In genomic region chr2:128689971-128690370, GRCh38 we compare ENCODE assay signal across 15 cellular contexts.
A peak's percentile ranks its signal among the peaks of the same experiment; 100 is the strongest.
DNase-seq lines count a peak whose midpoint lies in the region; ATAC-seq, FAIRE-seq and TF ChIP-seq lines count a peak whose summit lies in the region.
"Had no signal": no experiment of that assay in that cellular context is flagged by ENCODE, and none has a peak within 500 bp of the region (broad histone marks: within the 10 kb centered on the region; RNA-seq: fewer than 3 reads in every experiment).

No MANE protein-coding gene starts in this region.

- no peak overlapping the region for H2BK120ac ChIP-seq in H1 (replicated peaks; ENCODE audit: low read depth, low read length)

- no peak overlapping the region for H2BK5ac ChIP-seq in H1 (ENCODE audit: low read depth, low read length)

- no peak overlapping the region for H3K9ac ChIP-seq in H1 (replicated peaks in 1 of 4; ENCODE audit: extremely low read depth in 1 of 4, low read depth in 3 of 4, low read length in 3 of 4)
- H3K9ac ChIP-seq: SK-N-SH had no signal

- H4K5ac ChIP-seq in H1 (ENCODE audit: insufficient read length, low read depth, low read length), result no peak overlapping the region

- no peak for TF ChIP-seq EP300 in H1 (IDR thresholded peaks at IDR 0.05; ENCODE audit: borderline replicate concordance in 1 of 2, low read depth in 2 of 2, low read length in 2 of 2)

- H3K4me3 ChIP-seq in right atrium auricular region (no peak overlapping the region), H1 (ENCODE audit: extremely low read depth in 1 of 4, insufficient read depth in 2 of 4, low read depth in 3 of 4, low read length in 4 of 4) (no peak overlapping the region), testis (peak overlapping the region; percentile 8 to 36)
- H3K4me3 ChIP-seq: PC-9 had no signal

- H2BK12ac ChIP-seq in H1 (ENCODE audit: low read depth, low read length), result no peak overlapping the region

- H2BK15ac ChIP-seq in H1 (ENCODE audit: low read length), result no peak overlapping the region

- POLR2A ChIA-PET in H1 (lab: Charles Lee; ENCODE audit: partially characterized antibody), result interaction anchor here (0.9 kb wide), 1 partner anchor 51 kb away, joined by 3 read pairs; no protein-coding TSS in a partner anchor

- H3K27ac ChIP-seq in right atrium auricular region, result no peak overlapping the region
- no peak overlapping the region for H3K27ac ChIP-seq in H1 (ENCODE audit: low read depth, low read length)
- H3K27ac ChIP-seq in testis, result no peak overlapping the region
- H3K27ac ChIP-seq in substantia nigra (ENCODE audit: low read depth, low read length, poor library complexity, severe bottlenecking), result no peak overlapping the region
- H3K27ac ChIP-seq: PC-9 had no signal

- no peak overlapping the region for H3K18ac ChIP-seq in H1 (ENCODE audit: extremely low read depth, low read length)

- TF ChIP-seq POLR2A in H1 (IDR thresholded peaks at IDR 0.05; ENCODE audit: control extremely low read depth in 1 of 2, low read depth in 2 of 2, low read length in 2 of 2) (no peak), testis (IDR thresholded peaks at IDR 0.05) (no peak)

- no peak for TF ChIP-seq CTCF in right atrium auricular region (IDR thresholded peaks at IDR 0.05)
- TF ChIP-seq CTCF in H1 (IDR thresholded peaks at IDR 0.05; ENCODE audit: control extremely low read depth in 1 of 3, insufficient read depth in 1 of 3, low read depth in 1 of 3, low read length in 3 of 3), result no peak
- no peak for TF ChIP-seq CTCF in testis (IDR thresholded peaks at IDR 0.05)

- no peak overlapping the region for H3K23ac ChIP-seq in H1 (ENCODE audit: insufficient read length)

- H3K9me3 ChIP-seq in right atrium auricular region, result no peaks in the 10 kb centered on the region
- H3K9me3 ChIP-seq in H1 (ENCODE audit: insufficient read depth in 2 of 2, low read depth in 1 of 2, low read length in 1 of 2), result no peaks in the 10 kb centered on the region; a peak in 1 of 4 replicates
- H3K9me3 ChIP-seq in testis, result no peaks in the 10 kb centered on the region
- H3K9me3 ChIP-seq: SK-N-SH had no signal

- no peak overlapping the region for H2BK20ac ChIP-seq in H1 (ENCODE audit: low read length)

- H2AFZ ChIP-seq in H1 (ENCODE audit: low read length), result no peak overlapping the region
- H2AFZ ChIP-seq: PC-9 had no signal

- H4K20me1 ChIP-seq in H1 (replicated peaks in 1 of 2; ENCODE audit: control insufficient read depth in 1 of 2, insufficient read depth in 2 of 2, low read length in 2 of 2), result no peaks in the 10 kb centered on the region

- no peak overlapping the region for H4K91ac ChIP-seq in H1 (replicated peaks; ENCODE audit: insufficient read length, low read length)

- no peak overlapping the region for H3K4me2 ChIP-seq in H1 (ENCODE audit: insufficient read depth in 1 of 2, low read depth in 2 of 2, low read length in 2 of 2)
- H3K4me2 ChIP-seq: PC-9, SK-N-SH had no signal

- H4K8ac ChIP-seq in H1 (ENCODE audit: extremely low read depth, insufficient read depth, low read length), result peak overlapping the region; percentile 26; the same call in 1 of the 2 replicates

- H3K4ac ChIP-seq in H1 (replicated peaks; ENCODE audit: insufficient read length, low read depth, low read length), result no peak overlapping the region

- DNase-seq in right atrium auricular region (ENCODE audit: low spot score) (peak; percentile 30), left ventricle myocardium superior (no peak), NCI-H146 treated with DMSO at 0.1 percent for 48 hours (lab: John Stamatoyannopoulos, UW; ENCODE audit: unreplicated experiment) (peak; percentile 6), H1 (ENCODE audit: low read depth in 1 of 2, low spot score in 2 of 2) (no peak), testis (no peak), substantia nigra (lab: John Stamatoyannopoulos, UW) (no peak), hypothalamus (lab: John Stamatoyannopoulos, UW) (no peak), glomerular visceral epithelial cell (ENCODE audit: extremely low spot score) (no peak)
- DNase-seq: GF-D8, Kasumi-1, NCI-H226, NCI-H526 treated with DMSO at 0.1 percent for 48 hours, PC-9, SK-N-SH had no signal

- intact Hi-C loops in left ventricle myocardium superior (cut with micrococcal nuclease) (no loop called here), testis (cut with DNase I; ENCODE audit: low total_unique reads) (no loop called here)

- no peak for TF ChIP-seq RAD21 in H1 (IDR thresholded peaks at IDR 0.05 in 1 of 2, conservative IDR thresholded peaks at IDR 0.05 in 1 of 2; ENCODE audit: low read depth in 2 of 2, low read length in 2 of 2)

- FAIRE-seq in H1 (lab: Jason Lieb, UNC), result no peak
- FAIRE-seq: H54 had no signal

- H3K27me3 ChIP-seq in right atrium auricular region (no peaks in the 10 kb centered on the region), H1 (replicated peaks in 1 of 4; ENCODE audit: control insufficient read depth in 3 of 4, extremely low read depth in 1 of 4, insufficient read depth in 3 of 4, low read length in 3 of 4) (no peaks in the 10 kb centered on the region; a peak in 1 of 7 replicates), testis (no peaks in the 10 kb centered on the region)

- no peak for ATAC-seq in left ventricle myocardium superior

- H3K4me1 ChIP-seq in right atrium auricular region (no peaks in the 10 kb centered on the region), H1 (replicated peaks in 1 of 4; ENCODE audit: control insufficient read depth in 3 of 4, insufficient read depth in 4 of 4, low read length in 3 of 4) (peaks cover 0 to 3% (median 1%) of the 10 kb centered on the region in 4 experiments; a peak in 3 of 7 replicates), testis (no peaks in the 10 kb centered on the region)

- no peaks in the 10 kb centered on the region for H3K23me2 ChIP-seq in H1 (ENCODE audit: low read depth, low read length)

- no peak overlapping the region for H2AK5ac ChIP-seq in H1 (ENCODE audit: low read depth, low read length)

- no peaks in the 10 kb centered on the region for H3K79me1 ChIP-seq in H1 (ENCODE audit: low read depth, low read length)

- H3K14ac ChIP-seq in H1 (ENCODE audit: insufficient read length), result no peak overlapping the region

- H3K79me2 ChIP-seq in H1 (ENCODE audit: control insufficient read depth in 1 of 2, insufficient read depth in 2 of 2, low read length in 2 of 2), result no peaks in the 10 kb centered on the region

- 95% methylated on average over 14 of the region's 14 CpGs; no CpG with 5 or more reads in 1 of the 2 experiments for WGBS in H1 (ENCODE audit: extremely low coverage in 1 of 2, insufficient coverage in 1 of 2, insufficient read length in 1 of 2, insufficient replicate concordance in 2 of 2, low coverage in 1 of 2, low lambda C conversion rate in 2 of 2, missing lambda C conversion rate in 1 of 2), 2 experiments
- whole genome bisulfite sequencing in testis, 2 donors, result 74 to 75% methylated on average over 12 to 14 of the region's 14 CpGs

- no peaks in the 10 kb centered on the region for H3K36me3 ChIP-seq in right atrium auricular region
- H3K36me3 ChIP-seq in H1 (ENCODE audit: control insufficient read depth in 2 of 4, insufficient read depth in 4 of 4, low read length in 3 of 4), result no peaks in the 10 kb centered on the region
- H3K36me3 ChIP-seq in testis (ENCODE audit: low read depth, missing control alignments), result no peaks in the 10 kb centered on the region

- H3K56ac ChIP-seq in H1 (replicated peaks; ENCODE audit: insufficient read length, low read depth, low read length), result no peak overlapping the region

- CTCF ChIA-PET in H1 (lab: Charles Lee; ENCODE audit: partially characterized antibody), result interaction anchor here (1.4 kb wide), 1 partner anchor 25 kb away, joined by 4 read pairs; no protein-coding TSS in a partner anchor

TF ChIP-seq in H1, 55 proteins besides CTCF, POLR2A, EP300 and RAD21:
- TF ChIP-seq RXRA (IDR thresholded peaks at IDR 0.05; ENCODE audit: insufficient read depth, low read depth, low read length) (no peak), HDAC2 (IDR thresholded peaks at IDR 0.05; ENCODE audit: borderline replicate concordance in 1 of 2, low read depth in 2 of 2, low read length in 2 of 2) (no peak), ZNF274 (IDR thresholded peaks at IDR 0.05; ENCODE audit: borderline replicate concordance, extremely low read depth, low read length) (no peak), HDAC6 (IDR thresholded peaks at IDR 0.05; ENCODE audit: low read depth, low read length) (no peak), CTBP2 (IDR thresholded peaks at IDR 0.05; ENCODE audit: borderline replicate concordance, insufficient read depth, insufficient read length, low read length) (no peak), ASH2L (IDR thresholded peaks at IDR 0.05; ENCODE audit: low read length) (no peak), CHD2 (IDR thresholded peaks at IDR 0.05; ENCODE audit: low read length) (no peak), TAF7 (optimal IDR thresholded peaks at IDR 0.05; ENCODE audit: borderline replicate concordance, low read depth, low read length) (no peak), SUZ12 (IDR thresholded peaks at IDR 0.05; ENCODE audit: low read length) (no peak), YY1 (IDR thresholded peaks at IDR 0.05; ENCODE audit: low read depth, low read length) (no peak), SIX5 (IDR thresholded peaks at IDR 0.05; ENCODE audit: low read depth, low read length) (no peak)
- TF ChIP-seq, protein P1, sequence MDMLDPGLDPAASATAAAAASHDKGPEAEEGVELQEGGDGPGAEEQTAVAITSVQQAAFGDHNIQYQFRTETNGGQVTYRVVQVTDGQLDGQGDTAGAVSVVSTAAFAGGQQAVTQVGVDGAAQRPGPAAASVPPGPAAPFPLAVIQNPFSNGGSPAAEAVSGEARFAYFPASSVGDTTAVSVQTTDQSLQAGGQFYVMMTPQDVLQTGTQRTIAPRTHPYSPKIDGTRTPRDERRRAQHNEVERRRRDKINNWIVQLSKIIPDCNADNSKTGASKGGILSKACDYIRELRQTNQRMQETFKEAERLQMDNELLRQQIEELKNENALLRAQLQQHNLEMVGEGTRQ (IDR thresholded peaks at IDR 0.05; ENCODE audit: low read length), result no peak

Comparison
In these comparisons a context has a peak if more than half of its experiments do, and no peak if none do; other contexts are left out.
1. DNase-seq: peak in right atrium auricular region (single experiment) and NCI-H146 treated with DMSO at 0.1 percent for 48 hours (single experiment); none in left ventricle myocardium superior (single experiment), H1 (0 of 2), testis (single experiment), substantia nigra (0 of 49), hypothalamus (0 of 51) and glomerular visceral epithelial cell (single experiment).
2. H3K4me3 ChIP-seq: peak in testis (2 of 2); none in right atrium auricular region (0 of 2) and H1 (0 of 4).